In genomic region chr21:32413697-32414578, GRCh38 we compare ENCODE assay signal across 8 cellular contexts. TPM values are rescaled to one million over a fixed set of nuclear protein-coding genes. Genes with fewer than 3 reads are reported as not detected.
DNase-seq lines count a peak whose midpoint lies in the region; ATAC-seq and TF ChIP-seq lines count a peak whose summit lies in the region.

No MANE protein-coding gene starts in this region.

- no peak overlapping the region for H2BK5ac ChIP-seq in neuronal stem cell (ENCODE audit: low read length)

- peak overlapping the region; percentile 99 for H3K4me2 ChIP-seq in skeletal muscle satellite cell (ENCODE audit: low read length)
- no peak overlapping the region for H3K4me2 ChIP-seq in neuronal stem cell (ENCODE audit: insufficient read depth, low read length, poor library complexity, severe bottlenecking)

- ATAC-seq in activated CD8-positive, alpha-beta memory T cell treated with anti-CD3 and anti-CD28 coated beads, Interleukin-2, amount 10 ng/mL, durations not matched to agents 7 days and 5 days, result no peak
- no peak for ATAC-seq in gastroesophageal sphincter
- ATAC-seq in HG03521 (IDR thresholded peaks at IDR 0.05; ENCODE audit: unreplicated experiment), result no peak

- H3K27ac ChIP-seq in gastroesophageal sphincter (peak overlapping the region; percentile 93 to 100 (median 96)), neuronal stem cell (replicated peaks; ENCODE audit: low read length) (no peak overlapping the region)

- H3K36me3 ChIP-seq in gastroesophageal sphincter (peaks cover 0 to 27% of the 10 kb centered on the region in 2 donors), skeletal muscle satellite cell (ENCODE audit: insufficient read depth, low read length) (no peaks in the 10 kb centered on the region), neuronal stem cell (replicated peaks in 1 of 2; ENCODE audit: control insufficient read depth in 2 of 2, insufficient read depth in 2 of 2, low read length in 2 of 2) (no peaks in the 10 kb centered on the region)

- H3K27me3 ChIP-seq in gastroesophageal sphincter, result no peaks in the 10 kb centered on the region
- no peaks in the 10 kb centered on the region for H3K27me3 ChIP-seq in skeletal muscle satellite cell (ENCODE audit: control insufficient read depth, insufficient read depth, low read length)
- H3K27me3 ChIP-seq in neuronal stem cell (ENCODE audit: control insufficient read depth in 3 of 3, insufficient read depth in 3 of 3, low read depth in 1 of 3, low read length in 3 of 3), result peaks cover 26 to 88% (median 48%) of the 10 kb centered on the region in 3 experiments

- peaks cover 7 to 15% (median 7%) of the 10 kb centered on the region in 3 donors for H3K4me1 Mint-ChIP-seq in IgD-negative memory B cell
- H3K4me1 Mint-ChIP-seq in activated CD8-positive, alpha-beta memory T cell treated with anti-CD3 and anti-CD28 coated beads, Interleukin-2, amount 10 ng/mL, durations not matched to agents 7 days and 5 days, result peaks cover 32% of the 10 kb centered on the region

- H3K79me1 ChIP-seq in neuronal stem cell (ENCODE audit: low read depth, low read length), result no peaks in the 10 kb centered on the region

- H3K9ac ChIP-seq in skeletal muscle satellite cell (ENCODE audit: low read depth, low read length) (peak overlapping the region; percentile 96), neuronal stem cell (ENCODE audit: low read depth, low read length, poor library complexity) (no peak overlapping the region)

- H3K9me3 ChIP-seq in gastroesophageal sphincter (no peaks in the 10 kb centered on the region), skeletal muscle satellite cell (replicated peaks; ENCODE audit: low read length) (no peaks in the 10 kb centered on the region), neuronal stem cell (replicated peaks in 1 of 2; ENCODE audit: control insufficient read depth in 2 of 2, insufficient read depth in 1 of 2, low read depth in 1 of 2, low read length in 2 of 2) (no peaks in the 10 kb centered on the region)

- no peak overlapping the region for H2BK15ac ChIP-seq in neuronal stem cell (ENCODE audit: low read length)

- no peaks in the 10 kb centered on the region for H3K36me3 Mint-ChIP-seq in IgD-negative memory B cell
- no peaks in the 10 kb centered on the region for H3K36me3 Mint-ChIP-seq in activated CD8-positive, alpha-beta memory T cell treated with anti-CD3 and anti-CD28 coated beads, Interleukin-2, amount 10 ng/mL, durations not matched to agents 7 days and 5 days

- no peak overlapping the region for H2AK5ac ChIP-seq in neuronal stem cell (ENCODE audit: low read depth, low read length)

- no peak overlapping the region for H2BK120ac ChIP-seq in neuronal stem cell (ENCODE audit: low read depth, low read length)

- no peak overlapping the region for H2BK12ac ChIP-seq in neuronal stem cell (ENCODE audit: low read length)

- no peak overlapping the region for H2AFZ ChIP-seq in neuronal stem cell (ENCODE audit: low read length)

- CTCF ChIA-PET in activated CD8-positive, alpha-beta memory T cell treated with anti-CD3 and anti-CD28 coated beads, Interleukin-2, amount 10 ng/mL, durations not matched to agents 7 days and 5 days (lab: Charles Lee), result interaction anchor here (0.9 to 2.9 kb wide), 5 partner anchors 11 to 187 kb away, joined by 4 to 15 read pairs (median 9); no protein-coding TSS in a partner anchor

- 0 to 10% methylated on average over 1 of the region's 7 CpGs for whole genome bisulfite sequencing in gastroesophageal sphincter (ENCODE audit: low coverage in 1 of 2), 2 donors
- no CpG with 5 or more reads among the region's 7 CpGs for WGBS in neuronal stem cell (ENCODE audit: extremely low coverage in 2 of 2, insufficient read length in 2 of 2, insufficient replicate concordance in 1 of 2), 2 donors

- H3K4me1 ChIP-seq in gastroesophageal sphincter, result peaks cover 3 to 82% (median 30%) of the 10 kb centered on the region in 3 donors
- peaks cover 40% of the 10 kb centered on the region for H3K4me1 ChIP-seq in skeletal muscle satellite cell (ENCODE audit: control insufficient read depth, insufficient read depth, low read length)
- H3K4me1 ChIP-seq in neuronal stem cell (ENCODE audit: control insufficient read depth in 2 of 2, insufficient read depth in 1 of 2, low read depth in 1 of 2, low read length in 2 of 2), result peaks cover 15 to 16% of the 10 kb centered on the region in 2 donors

- no peak for TF ChIP-seq POLR2A in gastroesophageal sphincter (IDR thresholded peaks at IDR 0.05)

- no peak overlapping the region for H3K23ac ChIP-seq in neuronal stem cell (ENCODE audit: low read depth, low read length, poor library complexity)

- H3K4ac ChIP-seq in neuronal stem cell (ENCODE audit: low read length), result no peak overlapping the region

- no peak for TF ChIP-seq EP300 in gastroesophageal sphincter (IDR thresholded peaks at IDR 0.05)

- H3K27me3 Mint-ChIP-seq in IgD-negative memory B cell, result peaks cover 32% of the 10 kb centered on the region
- H3K27me3 Mint-ChIP-seq in activated CD8-positive, alpha-beta memory T cell treated with anti-CD3 and anti-CD28 coated beads, Interleukin-2, amount 10 ng/mL, durations not matched to agents 7 days and 5 days, result no peaks in the 10 kb centered on the region

- H4K8ac ChIP-seq in neuronal stem cell (ENCODE audit: low read depth, low read length), result no peak overlapping the region

- H3K4me3 ChIP-seq in gastroesophageal sphincter (peak overlapping the region; percentile 69 to 88), skeletal muscle satellite cell (ENCODE audit: low read length) (peak overlapping the region; percentile 89), neuronal stem cell (ENCODE audit: low read length in 2 of 2) (no peak overlapping the region)

- peak overlapping the region in 1 of 3 donors; percentile 33 for H3K27ac Mint-ChIP-seq in IgD-negative memory B cell
- H3K27ac Mint-ChIP-seq in activated CD8-positive, alpha-beta memory T cell treated with anti-CD3 and anti-CD28 coated beads, Interleukin-2, amount 10 ng/mL, durations not matched to agents 7 days and 5 days, result no peak overlapping the region

- no peak for TF ChIP-seq CTCF in gastroesophageal sphincter (IDR thresholded peaks at IDR 0.05)

- H3K9me3 Mint-ChIP-seq in IgD-negative memory B cell, result no peaks in the 10 kb centered on the region
- no peaks in the 10 kb centered on the region for H3K9me3 Mint-ChIP-seq in activated CD8-positive, alpha-beta memory T cell treated with anti-CD3 and anti-CD28 coated beads, Interleukin-2, amount 10 ng/mL, durations not matched to agents 7 days and 5 days (ENCODE audit: low read depth)

- H3K4me3 Mint-ChIP-seq in IgD-negative memory B cell, result peak overlapping the region in 3 of 4 donors; percentile 49 to 89 (median 82)
- peak overlapping the region; percentile 77 for H3K4me3 Mint-ChIP-seq in activated CD8-positive, alpha-beta memory T cell treated with anti-CD3 and anti-CD28 coated beads, Interleukin-2, amount 10 ng/mL, durations not matched to agents 7 days and 5 days

- no peak for DNase-seq in activated CD8-positive, alpha-beta memory T cell treated with anti-CD3 and anti-CD28 coated beads, Interleukin-2, amount 10 ng/mL, durations not matched to agents 7 days and 5 days
- no peak for DNase-seq in islet precursor cell
- no peak for DNase-seq in NCI-H524 treated with DMSO at 0.1 percent for 48 hours (lab: John Stamatoyannopoulos, UW)
- DNase-seq in neuronal stem cell (ENCODE audit: low spot score), result no peak

- H3K14ac ChIP-seq in neuronal stem cell (ENCODE audit: low read length), result no peak overlapping the region

- H3K18ac ChIP-seq in neuronal stem cell (ENCODE audit: low read length), result no peak overlapping the region

- no peak overlapping the region for H4K91ac ChIP-seq in neuronal stem cell (ENCODE audit: low read depth, low read length, poor library complexity)

RNA-seq across cellular contexts. Expression of gene EVA1C, which starts 1.4 kb away (rescaled TPM):
- 3.2 TPM for polyA plus RNA-seq in IgD-negative memory B cell
- total RNA-seq in activated CD8-positive, alpha-beta memory T cell treated with anti-CD3 and anti-CD28 coated beads, Interleukin-2, amount 10 ng/mL, durations not matched to agents 7 days and 5 days, result 1 to 10 TPM; 4.5 to 7.6 TPM
- 10 to 100 TPM; 43.1 to 71.4 (median 51.1) TPM for total RNA-seq in gastroesophageal sphincter
- 5.9 and 7.6 TPM in 2 replicates for total RNA-seq in skeletal muscle satellite cell (2012; rRNA removed)
- polyA plus RNA-seq in neuronal stem cell (2013, experiment 1 of 2), result 0.17 TPM
- 0.33 TPM for polyA plus RNA-seq in neuronal stem cell (2013, experiment 2 of 2)

RNA-seq across cellular contexts. Expression of gene URB1, which starts 21.1 kb away (rescaled TPM):
- polyA plus RNA-seq in IgD-negative memory B cell, result 1.8 TPM
- 10 to 100 TPM; 17.5 to 28.3 TPM for total RNA-seq in activated CD8-positive, alpha-beta memory T cell treated with anti-CD3 and anti-CD28 coated beads, Interleukin-2, amount 10 ng/mL, durations not matched to agents 7 days and 5 days
- total RNA-seq in gastroesophageal sphincter, result 10 to 100 TPM; 18.3 to 26.9 (median 20.7) TPM
- total RNA-seq in skeletal muscle satellite cell (2012; rRNA removed), result 29.5 and 34.0 TPM in 2 replicates
- 2.6 TPM for polyA plus RNA-seq in neuronal stem cell (2013, experiment 1 of 2)
- polyA plus RNA-seq in neuronal stem cell (2013, experiment 2 of 2), result 2.8 TPM

Comparison
In these comparisons a context has a peak if more than half of its experiments do, and no peak if none do; other contexts are left out.
1. H3K4me3 ChIP-seq: peak in gastroesophageal sphincter (2 of 2) and skeletal muscle satellite cell (single experiment); none in neuronal stem cell (0 of 2).
2. RNA of gene EVA1C, which starts 1.4 kb away (total RNA-seq): 43.1 to 71.4 TPM in gastroesophageal sphincter; 4.5 to 7.6 TPM in activated CD8-positive, alpha-beta memory T cell treated with anti-CD3 and anti-CD28 coated beads, Interleukin-2, amount 10 ng/mL, durations not matched to agents 7 days and 5 days; every median in the first group is over 4 times any median in the second.